8 cellular contexts compared by ENCODE assay signal in the genomic region with DNA sequence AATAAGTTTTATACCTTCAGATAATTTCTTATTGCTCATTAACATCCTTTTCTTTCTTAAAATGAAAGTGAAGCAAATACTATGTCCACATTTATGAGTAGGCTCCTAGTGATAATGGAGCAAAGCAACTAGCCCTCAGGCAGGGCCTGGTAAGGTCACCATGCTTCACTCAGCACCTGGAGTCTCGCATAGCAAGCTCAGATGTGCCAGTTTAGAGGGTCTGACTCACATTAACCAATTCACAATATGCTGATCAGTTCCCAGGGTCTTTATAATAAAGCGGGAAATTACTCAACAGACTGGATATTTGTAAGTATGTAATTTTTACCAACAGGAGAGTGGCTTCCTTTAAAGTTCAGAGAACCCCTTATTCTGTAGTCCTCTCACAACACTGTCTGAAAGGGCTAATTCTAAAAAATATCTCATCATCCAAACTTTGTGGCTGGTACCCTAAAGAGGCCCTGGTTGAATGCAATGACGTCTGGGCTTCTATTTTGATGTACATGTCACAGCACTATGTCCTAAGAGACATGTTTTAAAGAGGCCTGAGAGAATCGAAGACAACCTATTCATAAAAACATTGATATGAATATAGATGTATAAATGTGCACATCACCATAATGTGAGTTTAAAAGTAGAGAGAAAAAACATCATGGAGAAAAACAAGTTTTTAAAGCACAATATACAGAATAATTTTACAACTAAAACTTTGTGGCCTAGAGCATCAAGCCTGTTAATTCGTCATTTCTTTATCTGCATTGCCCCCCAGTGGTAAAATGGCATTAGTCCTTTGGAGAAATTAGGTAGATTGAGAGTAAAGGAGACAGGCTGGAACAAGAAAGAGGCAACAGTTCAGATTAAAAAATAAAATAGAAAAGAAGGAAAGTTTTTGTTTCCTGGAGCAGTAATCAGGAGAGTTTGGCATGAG. TPM values are rescaled to one million over a fixed set of nuclear protein-coding genes. Genes with fewer than 3 reads are reported as not detected.
A peak's percentile ranks its signal among the peaks of the same experiment; 100 is the strongest.
DNase-seq lines count a peak whose midpoint lies in the region; ATAC-seq and TF ChIP-seq lines count a peak whose summit lies in the region.

No MANE protein-coding gene starts in this region.

- POLR2A ChIA-PET in BJ (lab: Charles Lee), result no interaction called here

- no peaks in the 10 kb centered on the region for H3K9me3 ChIP-seq in neural cell (ENCODE audit: low read length)

- in situ Hi-C loops in GM13976 (cut with MboI; ENCODE audit: low sequenced_read_pairs, unreplicated experiment), result no loop called here

- H3F3A ChIP-seq in neural cell (ENCODE audit: insufficient read depth, low read length, poor library complexity, severe bottlenecking), result no peaks in the 10 kb centered on the region

- no peaks in the 10 kb centered on the region for H3K36me3 Mint-ChIP-seq in effector memory CD8-positive, alpha-beta T cell (ENCODE audit: insufficient read depth)

- no peaks in the 10 kb centered on the region for H3K79me2 ChIP-seq in neural cell (replicated peaks; ENCODE audit: insufficient read depth, low read length)

- H3K27ac Mint-ChIP-seq in effector memory CD8-positive, alpha-beta T cell, result peak overlapping the region in 1 of 2 donors; percentile 0

- H3K4me1 Mint-ChIP-seq in effector memory CD8-positive, alpha-beta T cell (ENCODE audit: low read depth in 2 of 2), result peaks cover 4 to 14% of the 10 kb centered on the region in 2 donors

- no peak overlapping the region for H3K4me3 ChIP-seq in BJ (ENCODE audit: low read depth, low read length)
- no peak overlapping the region for H3K4me3 ChIP-seq in neural cell (ENCODE audit: low read length)

- no peak overlapping the region for H3K9ac ChIP-seq in neural cell (ENCODE audit: low read length)

- H3K36me3 ChIP-seq in BJ (ENCODE audit: control insufficient read depth, insufficient read depth, low read length) (no peaks in the 10 kb centered on the region), neural cell (ENCODE audit: insufficient read depth, low read length) (no peaks in the 10 kb centered on the region)

- peak; percentile 19 for ATAC-seq in effector memory CD8-positive, alpha-beta T cell (replicated peaks)
- ATAC-seq in GM19328 (IDR thresholded peaks at IDR 0.05; ENCODE audit: unreplicated experiment) (no peak), GM19023 (IDR thresholded peaks at IDR 0.05; ENCODE audit: unreplicated experiment) (no peak)

- TF ChIP-seq RAD21 in neural cell (conservative IDR thresholded peaks at IDR 0.05), result peak; percentile 73

- H2AFZ ChIP-seq in neural cell (ENCODE audit: low read depth, low read length), result no peak overlapping the region

- peak; percentile 61 for TF ChIP-seq CTCF in BJ (IDR thresholded peaks at IDR 0.05; ENCODE audit: insufficient read depth, low read depth, low read length)
- peak; percentile 67 for TF ChIP-seq CTCF in GM13976 (IDR thresholded peaks at IDR 0.05; ENCODE audit: borderline replicate concordance, control extremely low read depth, extremely low read depth, insufficient read depth, missing control alignments)
- peak; percentile 60 for TF ChIP-seq CTCF in neural cell (IDR thresholded peaks at IDR 0.05; ENCODE audit: poor library complexity, severe bottlenecking)

- CTCF ChIA-PET in BJ (lab: Yijun Ruan, JAX), result interaction anchor here (0.7 to 3.4 kb wide), 35 partner anchors 8 to 685 kb away, joined by 3 to 32 read pairs (median 5); a partner anchor contains a TSS

- no peak overlapping the region for H3K4me2 ChIP-seq in neural cell (ENCODE audit: low read length)

- H3K4me3 Mint-ChIP-seq in effector memory CD8-positive, alpha-beta T cell, result no peak overlapping the region

- H4K20me1 ChIP-seq in neural cell (ENCODE audit: insufficient read depth), result no peaks in the 10 kb centered on the region

- no peak overlapping the region for H3K27ac ChIP-seq in neural cell (ENCODE audit: low read length)

- H3K9me2 ChIP-seq in neural cell (ENCODE audit: insufficient read depth, low read length), result no peaks in the 10 kb centered on the region

- no peak for TF ChIP-seq EP300 in neural cell (conservative IDR thresholded peaks at IDR 0.05; ENCODE audit: poor library complexity, severe bottlenecking)

- H3K9me3 Mint-ChIP-seq in effector memory CD8-positive, alpha-beta T cell, result no peaks in the 10 kb centered on the region

- DNase-seq in BJ (ENCODE audit: low read depth), result no peak
- DNase-seq in GM13976 (ENCODE audit: low spot score), result peak; percentile 57
- peak; percentile 58 for DNase-seq in HT1080 (ENCODE audit: low read depth)
- DNase-seq in SK-N-DZ (ENCODE audit: low spot score), result peak; percentile 29
- peak; percentile 39 to 50 (median 39) for DNase-seq in effector memory CD8-positive, alpha-beta T cell

- H3K27me3 ChIP-seq in BJ (ENCODE audit: control insufficient read depth, insufficient read depth, low read length), result no peaks in the 10 kb centered on the region
- no peaks in the 10 kb centered on the region for H3K27me3 ChIP-seq in neural cell (ENCODE audit: insufficient read depth, low read depth, low read length)

- peaks cover 6 to 14% of the 10 kb centered on the region in 2 donors for H3K27me3 Mint-ChIP-seq in effector memory CD8-positive, alpha-beta T cell

TF ChIP-seq in neural cell, 6 proteins besides CTCF, POLR2A, EP300 and RAD21:
- TF ChIP-seq, protein P1, sequence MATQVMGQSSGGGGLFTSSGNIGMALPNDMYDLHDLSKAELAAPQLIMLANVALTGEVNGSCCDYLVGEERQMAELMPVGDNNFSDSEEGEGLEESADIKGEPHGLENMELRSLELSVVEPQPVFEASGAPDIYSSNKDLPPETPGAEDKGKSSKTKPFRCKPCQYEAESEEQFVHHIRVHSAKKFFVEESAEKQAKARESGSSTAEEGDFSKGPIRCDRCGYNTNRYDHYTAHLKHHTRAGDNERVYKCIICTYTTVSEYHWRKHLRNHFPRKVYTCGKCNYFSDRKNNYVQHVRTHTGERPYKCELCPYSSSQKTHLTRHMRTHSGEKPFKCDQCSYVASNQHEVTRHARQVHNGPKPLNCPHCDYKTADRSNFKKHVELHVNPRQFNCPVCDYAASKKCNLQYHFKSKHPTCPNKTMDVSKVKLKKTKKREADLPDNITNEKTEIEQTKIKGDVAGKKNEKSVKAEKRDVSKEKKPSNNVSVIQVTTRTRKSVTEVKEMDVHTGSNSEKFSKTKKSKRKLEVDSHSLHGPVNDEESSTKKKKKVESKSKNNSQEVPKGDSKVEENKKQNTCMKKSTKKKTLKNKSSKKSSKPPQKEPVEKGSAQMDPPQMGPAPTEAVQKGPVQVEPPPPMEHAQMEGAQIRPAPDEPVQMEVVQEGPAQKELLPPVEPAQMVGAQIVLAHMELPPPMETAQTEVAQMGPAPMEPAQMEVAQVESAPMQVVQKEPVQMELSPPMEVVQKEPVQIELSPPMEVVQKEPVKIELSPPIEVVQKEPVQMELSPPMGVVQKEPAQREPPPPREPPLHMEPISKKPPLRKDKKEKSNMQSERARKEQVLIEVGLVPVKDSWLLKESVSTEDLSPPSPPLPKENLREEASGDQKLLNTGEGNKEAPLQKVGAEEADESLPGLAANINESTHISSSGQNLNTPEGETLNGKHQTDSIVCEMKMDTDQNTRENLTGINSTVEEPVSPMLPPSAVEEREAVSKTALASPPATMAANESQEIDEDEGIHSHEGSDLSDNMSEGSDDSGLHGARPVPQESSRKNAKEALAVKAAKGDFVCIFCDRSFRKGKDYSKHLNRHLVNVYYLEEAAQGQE (IDR thresholded peaks at IDR 0.05; ENCODE audit: borderline replicate concordance), result no peak
- TF ChIP-seq SMC3 (conservative IDR thresholded peaks at IDR 0.05; ENCODE audit: poor library complexity), result peak; percentile 65

RNA-seq across cellular contexts. Expression of a gene that starts 44.3 kb away (rescaled TPM):
- not detected in 2 replicates for polyA plus RNA-seq in BJ (2011; rRNA removed)
- not detected in 2 replicates for polyA minus RNA-seq in BJ (2011; rRNA and poly(A)+ RNA removed)
- not detected in 2 replicates for total RNA-seq in HT1080 (2014; rRNA removed; shearing (Covaris generic))
- not detected in 2 replicates for polyA plus RNA-seq in HT1080 (2015; cell fraction: cytosol; rRNA removed)
- not detected in 2 replicates for polyA plus RNA-seq in HT1080 (2015; cell fraction: nucleus; rRNA removed)
- not detected in 2 replicates for polyA plus RNA-seq in SK-N-DZ (2014; cell fraction: cytosol; rRNA removed)
- not detected in 2 replicates for polyA plus RNA-seq in SK-N-DZ (2014; cell fraction: nucleus; rRNA removed)
- not detected in 2 replicates for polyA plus RNA-seq in neural cell
- polyA minus RNA-seq in neural cell, result not detected in 2 replicates
